In the genomic region with DNA sequence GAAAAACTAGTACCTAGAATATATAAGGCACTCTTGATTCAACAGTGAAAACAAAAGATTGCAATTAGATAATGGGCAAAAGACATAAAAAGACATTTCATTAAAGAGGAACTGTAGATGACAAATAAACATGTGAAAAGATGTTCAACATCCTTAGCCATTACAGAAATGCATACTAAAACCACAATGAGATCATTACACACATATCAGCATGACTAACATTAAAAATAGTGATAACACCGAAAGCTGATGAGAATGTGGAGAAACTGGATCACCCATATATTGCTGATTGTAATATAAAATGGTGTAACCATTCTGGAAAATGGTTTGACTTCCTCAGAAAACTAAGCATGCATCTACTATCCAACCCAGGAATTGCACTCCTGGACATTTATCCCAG, we compare ENCODE assay signal across 21 cellular contexts.
"Had no signal": no experiment of that assay in that cellular context is flagged by ENCODE, and none has a peak within 500 bp of the region (broad histone marks: within the 10 kb centered on the region; RNA-seq: fewer than 3 reads in every experiment).

No MANE protein-coding gene starts in this region.

- H3K4me3 ChIP-seq: left lung, tibial artery, vagina had no signal

- H3K4me1 Mint-ChIP-seq: activated naive CD4-positive, alpha-beta T cell treated with anti-CD3 and anti-CD28 coated beads, Interleukin-2, amount 50 U/mL, for 24 hours; nephron progenitor cell had no signal

- H3K27ac ChIP-seq: left lung, tibial artery, vagina, WERI-Rb-1 had no signal

- H3K4me1 ChIP-seq: left lung, tibial artery, vagina had no signal

- H3K36me3 ChIP-seq: left lung, tibial artery, vagina, WERI-Rb-1 had no signal

- ATAC-seq: activated T-cell treated with anti-CD3 and anti-CD28 coated beads, Interleukin-2, amount 50 U/mL, for 72 hours; esophagus mucosa; left lung had no signal

- H3K27me3 ChIP-seq: left lung, tibial artery, vagina had no signal

- H3K27me3 Mint-ChIP-seq: activated naive CD4-positive, alpha-beta T cell treated with anti-CD3 and anti-CD28 coated beads, Interleukin-2, amount 50 U/mL, for 24 hours had no signal

- H3K36me3 Mint-ChIP-seq: activated naive CD4-positive, alpha-beta T cell treated with anti-CD3 and anti-CD28 coated beads, Interleukin-2, amount 50 U/mL, for 24 hours had no signal

- H3K9me3 ChIP-seq: left lung, tibial artery, vagina had no signal

- H3K27ac Mint-ChIP-seq: activated naive CD4-positive, alpha-beta T cell treated with anti-CD3 and anti-CD28 coated beads, Interleukin-2, amount 50 U/mL, for 24 hours; activated T-cell treated with anti-CD3 and anti-CD28 coated beads, Interleukin-2, amount 50 U/mL, for 72 hours; nephron progenitor cell had no signal

- DNase-seq: activated CD4-positive, alpha-beta T cell treated with anti-CD3 and anti-CD28 coated beads for 1 hour; activated CD8-positive, alpha-beta memory T cell treated with anti-CD3 and anti-CD28 coated beads for 24 hours; activated CD8-positive, alpha-beta memory T cell treated with anti-CD3 and anti-CD28 coated beads, Interleukin-2, amount 50 U/mL, for 48 hours; activated effector memory CD4-positive, alpha-beta T cell treated with anti-CD3 and anti-CD28 coated beads, Interleukin-2, amount 50 U/mL, for 16 hours; activated T-cell treated with anti-CD3 and anti-CD28 coated beads, Interleukin-2, amount 50 U/mL, for 72 hours; central memory CD4-positive, alpha-beta T cell; cortex of kidney; left lung; midbrain; nephron progenitor cell; occipital lobe; retina; stimulated activated CD8-positive, alpha-beta memory T cell treated with anti-CD3 and anti-CD28 coated beads, Interleukin-4, amount 100 ng/mL, for 48 hours; stimulated activated naive CD4-positive, alpha-beta T cell; SW 1271; T-helper 2 cell; tibial artery; WERI-Rb-1 had no signal

- H3K4me3 Mint-ChIP-seq: activated naive CD4-positive, alpha-beta T cell treated with anti-CD3 and anti-CD28 coated beads, Interleukin-2, amount 50 U/mL, for 24 hours; activated T-cell treated with anti-CD3 and anti-CD28 coated beads, Interleukin-2, amount 50 U/mL, for 72 hours; nephron progenitor cell had no signal
